Comparison of ENCODE assay signal across 1 cellular context in genomic region chr14:76715102-76715926, GRCh38.
TF ChIP-seq lines count a peak whose summit lies in the region.

No MANE protein-coding gene starts in this region.

TF ChIP-seq in HepG2, 621 proteins besides CTCF, POLR2A, EP300 and RAD21 (continued from another document):
- TF ChIP-seq ZNF281 (CRISPR knock-in tag; IDR thresholded peaks at IDR 0.05; ENCODE audit: borderline replicate concordance) (no peak), RFXANK (CRISPR knock-in tag; IDR thresholded peaks at IDR 0.05) (no peak), ZFP41 (CRISPR knock-in tag; IDR thresholded peaks at IDR 0.05; ENCODE audit: borderline replicate concordance) (no peak), MAF1 (CRISPR knock-in tag; IDR thresholded peaks at IDR 0.05; ENCODE audit: borderline replicate concordance) (no peak), RORA (CRISPR knock-in tag; IDR thresholded peaks at IDR 0.05) (no peak), SOX6 (IDR thresholded peaks at IDR 0.05) (no peak), SOX6 (CRISPR knock-in tag; IDR thresholded peaks at IDR 0.05) (no peak)
TF ChIP-seq in HepG2: peak in this region for 0.
